14 cellular contexts compared by ENCODE assay signal in genomic region chr16:89113661-89114060, GRCh38. TPM values are rescaled to one million over a fixed set of nuclear protein-coding genes. Genes with fewer than 3 reads are reported as not detected.
DNase-seq lines count a peak whose midpoint lies in the region; ATAC-seq and TF ChIP-seq lines count a peak whose summit lies in the region.
"Had no signal": no experiment of that assay in that cellular context is flagged by ENCODE, and none has a peak within 500 bp of the region (broad histone marks: within the 10 kb centered on the region; RNA-seq: fewer than 3 reads in every experiment).

No MANE protein-coding gene starts in this region.

- no peak for ATAC-seq in DND-41 (ENCODE audit: insufficient read depth, low read depth)
- no peak for ATAC-seq in T-cell (replicated peaks in 1 of 4)
- no peak for ATAC-seq in lower lobe of right lung
- ATAC-seq: A549 had no signal

- peaks cover 38% of the 10 kb centered on the region for H3K36me3 Mint-ChIP-seq in activated CD4-positive, alpha-beta T cell treated with anti-CD3 and anti-CD28 coated beads, Interleukin-2, amount 10 ng/mL, durations not matched to agents 24 days and 14 days (ENCODE audit: low read depth)
- H3K36me3 Mint-ChIP-seq in T-cell (peaks cover 28% of the 10 kb centered on the region), HFFc6 (ENCODE audit: low read depth) (peaks cover 10% of the 10 kb centered on the region; the same call in 1 of the 2 replicates)

- H3K4me2 ChIP-seq in DND-41 (ENCODE audit: insufficient read depth, low read length), result peak overlapping the region; percentile 61
- H3K4me2 ChIP-seq: A549 had no signal

- H3K79me2 ChIP-seq in DND-41 (ENCODE audit: insufficient read depth, low read length), result no peaks in the 10 kb centered on the region

- no peak for DNase-seq in activated CD4-positive, alpha-beta T cell treated with anti-CD3 and anti-CD28 coated beads, Interleukin-2, amount 10 ng/mL, durations not matched to agents 24 days and 14 days
- DNase-seq in activated CD4-positive, alpha-beta T cell treated with anti-CD3 and anti-CD28 coated beads for 4 hours, result no peak
- no peak for DNase-seq in DND-41
- peak in 1 of 34 experiments; percentile 3 for DNase-seq in T-cell
- peak; percentile 39 for DNase-seq in lower lobe of right lung
- no peak for DNase-seq in HFFc6
- no peak for DNase-seq in AG20443 (ENCODE audit: low spot score)
- no peak for DNase-seq in NCI-H345 (lab: John Stamatoyannopoulos, UW)
- DNase-seq: activated CD4-positive, CD25-positive, alpha-beta regulatory T cell; GOT3; stimulated activated naive CD4-positive, alpha-beta T cell had no signal

- H3K4me3 ChIP-seq in DND-41 (ENCODE audit: low read depth in 1 of 2, low read length in 2 of 2), result peak overlapping the region in 1 of 2 experiments; percentile 40; a peak in 1 of 4 replicates
- no peak overlapping the region for H3K4me3 ChIP-seq in lower lobe of right lung
- H3K4me3 ChIP-seq: A549 had no signal

- H3K27ac ChIP-seq in DND-41 (ENCODE audit: low read length) (no peak overlapping the region; the same call in 1 of the 2 replicates), lower lobe of right lung (no peak overlapping the region)
- H3K27ac ChIP-seq: A549 had no signal

- H3K4me1 Mint-ChIP-seq in activated CD4-positive, alpha-beta T cell treated with anti-CD3 and anti-CD28 coated beads, Interleukin-2, amount 10 ng/mL, durations not matched to agents 24 days and 14 days, result peaks cover 28% of the 10 kb centered on the region
- H3K4me1 Mint-ChIP-seq in T-cell, result peaks cover 44 to 46% (median 45%) of the 10 kb centered on the region in 3 donors
- H3K4me1 Mint-ChIP-seq in HFFc6 (ENCODE audit: low read depth), result peaks cover 12% of the 10 kb centered on the region; the same call in 1 of the 2 replicates

- no peak for TF ChIP-seq CTCF in DND-41 (IDR thresholded peaks at IDR 0.05; ENCODE audit: borderline replicate concordance, extremely low read depth, low read length, poor library complexity, severe bottlenecking)
- TF ChIP-seq CTCF in lower lobe of right lung (IDR thresholded peaks at IDR 0.05), result no peak
- no peak for TF ChIP-seq CTCF in HFFc6 (IDR thresholded peaks at IDR 0.05)

- POLR2A ChIA-PET in T-cell (lab: Charles Lee), result interaction anchor here in 1 of 2 donors (0.6 kb wide), 1 partner anchor 127 kb away, joined by 3 read pairs; no protein-coding TSS in a partner anchor

- no peaks in the 10 kb centered on the region for H3K27me3 Mint-ChIP-seq in activated CD4-positive, alpha-beta T cell treated with anti-CD3 and anti-CD28 coated beads, Interleukin-2, amount 10 ng/mL, durations not matched to agents 24 days and 14 days
- H3K27me3 Mint-ChIP-seq in T-cell (no peaks in the 10 kb centered on the region), HFFc6 (ENCODE audit: insufficient read depth) (peaks cover 2% of the 10 kb centered on the region; the same call in 1 of the 2 replicates)

- peak overlapping the region; percentile 45 for H3K9ac ChIP-seq in DND-41 (ENCODE audit: low read depth, low read length)

- H3K27ac Mint-ChIP-seq in activated CD4-positive, alpha-beta T cell treated with anti-CD3 and anti-CD28 coated beads, Interleukin-2, amount 10 ng/mL, durations not matched to agents 24 days and 14 days, result no peak overlapping the region
- H3K27ac Mint-ChIP-seq in T-cell, result peak overlapping the region; percentile 96 to 98
- no peak overlapping the region for H3K27ac Mint-ChIP-seq in HFFc6

- H3K36me3 ChIP-seq in DND-41 (ENCODE audit: insufficient read depth, low read length), result peaks cover 76% of the 10 kb centered on the region
- peaks cover 75% of the 10 kb centered on the region for H3K36me3 ChIP-seq in lower lobe of right lung

- H2AFZ ChIP-seq in DND-41 (ENCODE audit: low read depth, low read length), result no peak overlapping the region

- H3K27me3 ChIP-seq in DND-41 (ENCODE audit: insufficient read depth, low read length, poor library complexity), result no peaks in the 10 kb centered on the region
- H3K27me3 ChIP-seq in lower lobe of right lung (ENCODE audit: low read depth), result no peaks in the 10 kb centered on the region

- H3K9me3 ChIP-seq in DND-41 (ENCODE audit: insufficient read depth, low read length, severe bottlenecking) (no peaks in the 10 kb centered on the region), lower lobe of right lung (no peaks in the 10 kb centered on the region)
- H3K9me3 ChIP-seq: A549 had no signal

- intact Hi-C loops in activated CD4-positive, alpha-beta T cell treated with anti-CD3 and anti-CD28 coated beads, Interleukin-2, amount 10 ng/mL, durations not matched to agents 24 days and 14 days (cut with micrococcal nuclease), result no loop called here
- intact Hi-C loops in lower lobe of right lung (cut with DNase I), result no loop called here

- peak overlapping the region; percentile 83 for H3K4me3 Mint-ChIP-seq in activated CD4-positive, alpha-beta T cell treated with anti-CD3 and anti-CD28 coated beads, Interleukin-2, amount 10 ng/mL, durations not matched to agents 24 days and 14 days
- H3K4me3 Mint-ChIP-seq in T-cell (peak overlapping the region in 2 of 3 donors; percentile 25 to 91), HFFc6 (no peak overlapping the region)
- H3K4me3 Mint-ChIP-seq: mesothelial cell of epicardium had no signal

- CTCF ChIA-PET in T-cell (lab: Charles Lee), result no interaction called here

- H3K4me1 ChIP-seq in DND-41 (ENCODE audit: insufficient read depth, low read length) (peaks cover 41% of the 10 kb centered on the region), lower lobe of right lung (peaks cover 15% of the 10 kb centered on the region)
- H3K4me1 ChIP-seq: A549 had no signal

- peaks cover 4% of the 10 kb centered on the region; the same call in 1 of the 2 replicates for H4K20me1 ChIP-seq in DND-41 (ENCODE audit: insufficient read depth, low read length)

- no peaks in the 10 kb centered on the region for H3K9me3 Mint-ChIP-seq in activated CD4-positive, alpha-beta T cell treated with anti-CD3 and anti-CD28 coated beads, Interleukin-2, amount 10 ng/mL, durations not matched to agents 24 days and 14 days
- H3K9me3 Mint-ChIP-seq in T-cell, result no peaks in the 10 kb centered on the region
- H3K9me3 Mint-ChIP-seq in HFFc6, result no peaks in the 10 kb centered on the region
- H3K9me3 Mint-ChIP-seq: mesothelial cell of epicardium had no signal

RNA-seq across cellular contexts. Expression of gene ACSF3, which starts 20.0 kb away (rescaled TPM):
- 41.1 and 41.6 TPM in 2 replicates for total RNA-seq in activated CD4-positive, alpha-beta T cell treated with anti-CD3 and anti-CD28 coated beads, Interleukin-2, amount 10 ng/mL, durations not matched to agents 24 days and 14 days
- total RNA-seq in T-cell (100 to 1,000 TPM in 1 of 5 donors, 10 to 100 TPM in 4; 70.5 to 102 (median 79.9) TPM), lower lobe of right lung (31.7 TPM)
- total RNA-seq in HFFc6 (2021; fragmentation: NEBNext Ultra II Directional; extraction: Animal tissue kit (Norgen Biotek cat#: 25700)), result 10 to 100 TPM; 18.4 to 24.2 (median 21.2) TPM

RNA-seq across cellular contexts. Expression of gene CDH15, which starts 57.9 kb away (rescaled TPM):
- not detected in 2 replicates for total RNA-seq in activated CD4-positive, alpha-beta T cell treated with anti-CD3 and anti-CD28 coated beads, Interleukin-2, amount 10 ng/mL, durations not matched to agents 24 days and 14 days
- total RNA-seq in T-cell (under 1 TPM in 1 of 5 donors, not detected in 4; 0.19 TPM), lower lobe of right lung (0.50 TPM)
- total RNA-seq in HFFc6 (2021; fragmentation: NEBNext Ultra II Directional; extraction: Animal tissue kit (Norgen Biotek cat#: 25700)), result under 1 TPM in 2 of 6 experiments, not detected in 4; 0.05 to 0.07 TPM
- total RNA-seq: omental fat pad had no signal

Comparison
In these comparisons a context has a peak if more than half of its experiments do, and no peak if none do; other contexts are left out.
1. H3K27ac Mint-ChIP-seq: peak in T-cell (2 of 2); none in activated CD4-positive, alpha-beta T cell treated with anti-CD3 and anti-CD28 coated beads, Interleukin-2, amount 10 ng/mL, durations not matched to agents 24 days and 14 days (single experiment) and HFFc6 (single experiment).